ENCODE assay signal across 8 cellular contexts in genomic region chr1:151281225-151281968, GRCh38. TPM values are rescaled to one million over a fixed set of nuclear protein-coding genes. Genes with fewer than 3 reads are reported as not detected.
DNase-seq lines count a peak whose midpoint lies in the region; ATAC-seq and TF ChIP-seq lines count a peak whose summit lies in the region.

No MANE protein-coding gene starts in this region.

- WGBS in esophagus muscularis mucosa: under 1% methylated on average over 25 of the region's 48 CpGs

- no peak for TF ChIP-seq POLR2A in esophagus muscularis mucosa (IDR thresholded peaks at IDR 0.05; ENCODE audit: low read depth)

- intact Hi-C loops in Panc1 (cut with micrococcal nuclease; ENCODE audit: unreplicated experiment): no loop called here
- intact Hi-C loops in esophagus muscularis mucosa (cut with DNase I): no loop called here

- H3K4me3 Mint-ChIP-seq in activated T-cell treated with anti-CD3 and anti-CD28 coated beads, Interleukin-2, amount 50 U/mL, for 72 hours: peak overlapping the region; percentile 93 to 98

- POLR2A ChIA-PET in Panc1 (lab: Charles Lee): interaction anchor here (0.5 to 1.0 kb wide), 8 partner anchors 11 to 199 kb away, joined by 3 to 19 read pairs (median 3); partner anchors contain the start of gene PSMD4

- H3K27ac Mint-ChIP-seq in activated T-cell treated with anti-CD3 and anti-CD28 coated beads, Interleukin-2, amount 50 U/mL, for 72 hours: peak overlapping the region; percentile 98

- H3K27me3 ChIP-seq in KMS-11 (ENCODE audit: insufficient read depth, low read depth) (no peaks in the 10 kb centered on the region; the same call in 1 of the 2 replicates), Panc1 (ENCODE audit: control insufficient read depth, insufficient read depth, low read length) (no peaks in the 10 kb centered on the region), esophagus muscularis mucosa (no peaks in the 10 kb centered on the region), muscle layer of duodenum (ENCODE audit: low read depth, low read length) (no peaks in the 10 kb centered on the region)

- TF ChIP-seq EP300 in esophagus muscularis mucosa (IDR thresholded peaks at IDR 0.05): no peak

- H3K9me3 ChIP-seq in Panc1 (ENCODE audit: control insufficient read depth, insufficient read depth, low read depth, low read length) (no peaks in the 10 kb centered on the region), esophagus muscularis mucosa (no peaks in the 10 kb centered on the region), muscle layer of duodenum (ENCODE audit: control insufficient read depth in 1 of 2, low read length in 2 of 2) (no peaks in the 10 kb centered on the region)

- H3K79me2 ChIP-seq in KMS-11 (ENCODE audit: insufficient read depth, low read depth): peaks cover 23% of the 10 kb centered on the region

- H3K27ac ChIP-seq in KMS-11 (peak overlapping the region; percentile 86), Panc1 (ENCODE audit: low read length) (peak overlapping the region; percentile 97), esophagus muscularis mucosa (replicated peaks in 1 of 4) (peak overlapping the region; percentile 92 to 96 (median 94)), muscle layer of duodenum (ENCODE audit: low read length) (peak overlapping the region; percentile 100)

- peaks cover 4 to 9% of the 10 kb centered on the region in 2 donors for H3K36me3 Mint-ChIP-seq in activated T-cell treated with anti-CD3 and anti-CD28 coated beads, Interleukin-2, amount 50 U/mL, for 72 hours (ENCODE audit: insufficient read depth in 2 of 2)

- peak; percentile 99 for DNase-seq in DMS153 treated with DMSO at 0.1 percent for 48 hours (lab: John Stamatoyannopoulos, UW; ENCODE audit: unreplicated experiment)
- peak; percentile 91 for DNase-seq in Panc1 (ENCODE audit: low read depth, low spot score)
- DNase-seq in activated T-cell treated with anti-CD3 and anti-CD28 coated beads, Interleukin-2, amount 50 U/mL, for 72 hours: peak; percentile 95 to 99
- peak; percentile 100 for DNase-seq in esophagus muscularis mucosa (ENCODE audit: extremely low spot score)
- peak; percentile 92 for DNase-seq in stimulated activated CD8-positive, alpha-beta memory T cell treated with anti-CD3 and anti-CD28 coated beads, Interleukin-7, amount 100 ng/mL, for 24 hours (ENCODE audit: low read depth)

- H3K36me3 ChIP-seq in KMS-11 (ENCODE audit: insufficient read depth) (no peaks in the 10 kb centered on the region; the same call in 1 of the 2 replicates), Panc1 (ENCODE audit: control insufficient read depth, insufficient read depth, low read length) (peaks cover 5% of the 10 kb centered on the region; the same call in 1 of the 2 replicates), esophagus muscularis mucosa (peaks cover 7 to 18% (median 16%) of the 10 kb centered on the region in 4 donors), muscle layer of duodenum (ENCODE audit: control insufficient read depth in 1 of 2, insufficient read depth in 2 of 2, low read length in 2 of 2) (peaks cover 4 to 10% of the 10 kb centered on the region in 2 donors)

- peak overlapping the region; percentile 83 for H2AFZ ChIP-seq in KMS-11 (ENCODE audit: low read depth)

- peaks cover 20% of the 10 kb centered on the region for H3K4me1 ChIP-seq in KMS-11 (ENCODE audit: low read depth, poor library complexity, severe bottlenecking)
- H3K4me1 ChIP-seq in Panc1 (ENCODE audit: control insufficient read depth, insufficient read depth, low read length): peaks cover 14% of the 10 kb centered on the region
- peaks cover 21 to 36% (median 26%) of the 10 kb centered on the region in 4 donors for H3K4me1 ChIP-seq in esophagus muscularis mucosa
- peaks cover 6 to 21% of the 10 kb centered on the region in 2 donors for H3K4me1 ChIP-seq in muscle layer of duodenum (ENCODE audit: control insufficient read depth in 1 of 2, insufficient read depth in 2 of 2, low read length in 2 of 2)

- no peaks in the 10 kb centered on the region for H4K20me1 ChIP-seq in KMS-11 (ENCODE audit: insufficient read depth)

- H3K9ac ChIP-seq in KMS-11: peak overlapping the region; percentile 94

- ATAC-seq in GM21737 (IDR thresholded peaks at IDR 0.05; ENCODE audit: unreplicated experiment) (peak; percentile 35), Panc1 (peak; percentile 77)
- peak; percentile 51 to 53 for ATAC-seq in activated T-cell treated with anti-CD3 and anti-CD28 coated beads, Interleukin-2, amount 50 U/mL, for 72 hours (replicated peaks in 1 of 2)

- peaks cover 3 to 4% of the 10 kb centered on the region in 2 donors for H3K9me3 Mint-ChIP-seq in activated T-cell treated with anti-CD3 and anti-CD28 coated beads, Interleukin-2, amount 50 U/mL, for 72 hours

- BruUV-seq in Panc1 (replicated peaks; lab: Mats Ljungman, UMichigan): TSS peak; percentile 95

- H3K27me3 Mint-ChIP-seq in activated T-cell treated with anti-CD3 and anti-CD28 coated beads, Interleukin-2, amount 50 U/mL, for 72 hours (ENCODE audit: low read depth): no peaks in the 10 kb centered on the region

- CTCF ChIA-PET in Panc1 (lab: Charles Lee): interaction anchor here (0.6 to 1.4 kb wide), 4 partner anchors 19 to 258 kb away, joined by 3 to 8 read pairs (median 4); no protein-coding TSS in a partner anchor

- peak; percentile 57 for TF ChIP-seq CTCF in KMS-11 (conservative IDR thresholded peaks at IDR 0.05; ENCODE audit: low read depth, low read length)
- TF ChIP-seq CTCF in Panc1 (IDR thresholded peaks at IDR 0.05): no peak
- TF ChIP-seq CTCF in esophagus muscularis mucosa (IDR thresholded peaks at IDR 0.05): peak; percentile 42 to 67 (median 43)

- peak overlapping the region; percentile 43 for H3K4me2 ChIP-seq in KMS-11

- H3K4me3 ChIP-seq in KMS-11 (IDR thresholded peaks at IDR 0.05; ENCODE audit: insufficient read depth, low read depth, low read length) (peak overlapping the region; percentile 100), Panc1 (ENCODE audit: low read depth in 2 of 2, low read length in 2 of 2) (peak overlapping the region; percentile 93 to 95), esophagus muscularis mucosa (peak overlapping the region; percentile 76 to 94 (median 90)), muscle layer of duodenum (ENCODE audit: low read depth in 1 of 2, low read length in 2 of 2) (peak overlapping the region; percentile 82 to 93)

- in situ Hi-C loops in Panc1 (cut with HindIII; ENCODE audit: low pct_unique_long_range_greater_than_20kb, low sequenced_read_pairs): no loop called here

- H3K4me1 Mint-ChIP-seq in activated T-cell treated with anti-CD3 and anti-CD28 coated beads, Interleukin-2, amount 50 U/mL, for 72 hours (ENCODE audit: low read depth): peaks cover 68% of the 10 kb centered on the region

RNA-seq across cellular contexts. Expression of gene ZNF687, which starts 0.7 kb away (rescaled TPM):
- total RNA-seq in Panc1 (2021; ENCODE audit: unreplicated experiment) (33.3 TPM), esophagus muscularis mucosa (10 to 100 TPM; 16.6 to 28.6 (median 23.1) TPM)
- polyA plus RNA-seq in Panc1 (2012; ENCODE audit: insufficient read length): 36.6 TPM
- total RNA-seq in activated T-cell treated with anti-CD3 and anti-CD28 coated beads, Interleukin-2, amount 50 U/mL, for 72 hours: 10 to 100 TPM; 39.9 to 40.3 TPM

RNA-seq across cellular contexts. Expression of gene PSMD4, which starts 26.9 kb away (rescaled TPM):
- total RNA-seq in Panc1 (2021; ENCODE audit: unreplicated experiment): 256 TPM
- polyA plus RNA-seq in Panc1 (2012; ENCODE audit: insufficient read length): 296 TPM
- total RNA-seq in activated T-cell treated with anti-CD3 and anti-CD28 coated beads, Interleukin-2, amount 50 U/mL, for 72 hours: 100 to 1,000 TPM; 168 to 205 TPM
- total RNA-seq in esophagus muscularis mucosa: 100 to 1,000 TPM; 157 to 195 (median 176) TPM

RNA-seq across cellular contexts. Expression of gene PI4KB, which starts 45.8 kb away (rescaled TPM):
- total RNA-seq in Panc1 (2021; ENCODE audit: unreplicated experiment) (52.7 TPM), esophagus muscularis mucosa (10 to 100 TPM; 54.8 to 79.5 (median 68.9) TPM)
- 43.0 TPM for polyA plus RNA-seq in Panc1 (2012; ENCODE audit: insufficient read length)
- 10 to 100 TPM; 64.8 to 71.4 TPM for total RNA-seq in activated T-cell treated with anti-CD3 and anti-CD28 coated beads, Interleukin-2, amount 50 U/mL, for 72 hours

Comparison
In these comparisons a context has a peak if more than half of its experiments do, and no peak if none do; other contexts are left out.
1. Peak in every context shown above with its lines: DNase-seq, ATAC-seq, H3K4me3 ChIP-seq and H3K27ac ChIP-seq.